ENCODE assay signal across 8 cellular contexts in the genomic region with DNA sequence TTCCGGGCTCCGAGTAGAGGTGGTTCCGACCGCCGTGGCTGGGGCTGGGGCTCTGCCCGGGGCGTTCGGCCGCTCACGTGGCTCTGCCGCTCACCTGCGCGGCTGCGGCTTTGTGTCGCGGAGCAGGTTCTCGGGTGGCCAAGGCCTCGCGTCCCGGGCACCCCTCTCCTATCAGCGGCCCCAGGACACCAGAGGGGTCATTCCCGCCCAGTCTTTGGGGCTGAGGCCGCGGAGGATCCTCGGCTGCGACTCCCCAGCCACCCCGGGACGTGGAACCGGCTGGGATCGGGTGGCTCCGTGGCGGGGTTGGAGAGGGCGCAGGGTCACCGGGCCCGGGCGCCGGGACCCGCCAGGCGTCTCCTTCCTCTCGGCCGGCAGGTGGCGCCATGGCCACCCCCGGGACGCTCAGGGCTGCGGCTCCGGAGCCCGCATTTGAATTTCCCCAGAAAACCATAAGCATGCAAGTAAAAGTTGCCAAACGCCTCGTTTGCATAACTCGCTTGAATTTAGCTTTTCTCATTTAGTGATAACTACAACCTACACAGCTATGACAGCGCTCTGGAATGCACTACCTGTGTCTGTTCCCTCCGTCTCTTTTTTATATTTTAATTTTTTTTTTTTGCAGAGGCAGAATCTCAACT. TPM values are rescaled to one million over a fixed set of nuclear protein-coding genes. Genes with fewer than 3 reads are reported as not detected.
DNase-seq lines count a peak whose midpoint lies in the region; ATAC-seq and TF ChIP-seq lines count a peak whose summit lies in the region.

No MANE protein-coding gene starts in this region.

- H3K4me3 ChIP-seq in Caco-2 (ENCODE audit: low read depth, low read length) (peak overlapping the region; percentile 77), H7 (ENCODE audit: insufficient read depth, low read depth, low read length) (peak overlapping the region; percentile 91)

- H3K4me1 Mint-ChIP-seq in Caco-2 (ENCODE audit: low read depth, unreplicated experiment) = no peaks in the 10 kb centered on the region

- no peaks in the 10 kb centered on the region for H3K36me3 Mint-ChIP-seq in Caco-2 (ENCODE audit: insufficient read depth, unreplicated experiment)

- H3K27me3 ChIP-seq in Caco-2 (replicated peaks; ENCODE audit: control insufficient read depth, insufficient read depth, low read length) (no peaks in the 10 kb centered on the region), H7 (ENCODE audit: control insufficient read depth, insufficient read depth, low read length) (peaks cover 4% of the 10 kb centered on the region)

- peak overlapping the region; percentile 69 for H3K4me3 Mint-ChIP-seq in Caco-2 (ENCODE audit: unreplicated experiment)

- no peaks in the 10 kb centered on the region for H3K9me3 ChIP-seq in Caco-2

- H3K9me3 Mint-ChIP-seq in Caco-2 (ENCODE audit: unreplicated experiment) = no peaks in the 10 kb centered on the region

- H3K27me3 Mint-ChIP-seq in Caco-2 (ENCODE audit: insufficient read depth, unreplicated experiment) = no peaks in the 10 kb centered on the region

- POLR2A ChIA-PET in Caco-2 (lab: Charles Lee) = interaction anchor here (0.6 to 1.2 kb wide), 5 partner anchors 27 to 734 kb away, joined by 3 to 7 read pairs (median 3); partner anchors contain the start of gene ZNHIT1

- peak overlapping the region; percentile 31 for H3K27ac Mint-ChIP-seq in Caco-2 (ENCODE audit: unreplicated experiment)

- H3K4me1 ChIP-seq in Caco-2 = peaks cover 5% of the 10 kb centered on the region; the same call in 1 of the 2 replicates

- DNase-seq in Caco-2 (peak; percentile 75 to 89), H7 (peak; percentile 97), NCI-H69 (lab: John Stamatoyannopoulos, UW) (peak; percentile 63), activated T-cell treated with anti-CD3 and anti-CD28 coated beads for 48 hours (ENCODE audit: low read depth) (peak; percentile 69), myocyte (ENCODE audit: low read depth) (peak; percentile 73)
- peak; percentile 27 to 42 for DNase-seq in stimulated activated CD8-positive, alpha-beta memory T cell treated with anti-CD3 and anti-CD28 coated beads, Interleukin-7, amount 100 ng/mL, for 1 hour (ENCODE audit: low read depth in 2 of 2)

- intact Hi-C loops in Caco-2 (cut with micrococcal nuclease; ENCODE audit: unreplicated experiment) = loop anchor here (2.0 kb wide), 4 partner anchors 41 to 143 kb away; no protein-coding TSS in a partner anchor

- ATAC-seq in esophagus mucosa = peak; percentile 81
- no peak for ATAC-seq in GM21423 (IDR thresholded peaks at IDR 0.05; ENCODE audit: unreplicated experiment)

- peak; percentile 90 to 94 for TF ChIP-seq CTCF in Caco-2 (IDR thresholded peaks at IDR 0.05; ENCODE audit: insufficient read depth in 1 of 2, low read depth in 1 of 2, low read length in 1 of 2, severe bottlenecking in 1 of 2, unreplicated experiment in 1 of 2)

- BruUV-seq in Caco-2 (replicated peaks; lab: Mats Ljungman, UMichigan) = no TSS peak

- no peaks in the 10 kb centered on the region for H3K36me3 ChIP-seq in Caco-2 (ENCODE audit: control insufficient read depth, insufficient read depth, low read length)
- H3K36me3 ChIP-seq in H7 (replicated peaks; ENCODE audit: control insufficient read depth, insufficient read depth, low read length) = no peaks in the 10 kb centered on the region

- CTCF ChIA-PET in Caco-2 (lab: Charles Lee) = interaction anchor here (0.7 to 3.1 kb wide), 6 partner anchors 9 to 47 kb away, joined by 3 to 31 read pairs (median 4); partner anchors contain the start of gene IFT22

RNA-seq across cellular contexts. Expression of gene COL26A1, which starts 1.2 kb away (rescaled TPM):
- 19.1 and 23.3 TPM in 2 replicates for total RNA-seq in Caco-2 (2022)
- 70.3 and 77.5 TPM in 2 replicates for total RNA-seq in H7 (2014; rRNA removed; shearing (Covaris generic))
- total RNA-seq in esophagus mucosa = not detected
- 0.19 TPM in 1 of 2 replicates, not detected in the other for total RNA-seq in myocyte
- 0.33 TPM for polyA plus RNA-seq in myocyte (2012)

RNA-seq across cellular contexts. Expression of gene IFT22, which starts 42.2 kb away (rescaled TPM):
- 14.4 and 17.4 TPM in 2 replicates for total RNA-seq in Caco-2 (2022)
- total RNA-seq in H7 (2014; rRNA removed; shearing (Covaris generic)) = 19.8 and 27.4 TPM in 2 replicates
- 10.4 TPM for total RNA-seq in esophagus mucosa
- total RNA-seq in myocyte = 28.7 and 28.8 TPM in 2 replicates
- polyA plus RNA-seq in myocyte (2012) = 71.2 TPM

Comparison
In these comparisons a context has a peak if more than half of its experiments do, and no peak if none do; other contexts are left out.
1. DNase-seq: peak in every context shown above with its lines; median percentile 97 in H7; 82 in Caco-2; 73 in myocyte; 69 in activated T-cell treated with anti-CD3 and anti-CD28 coated beads for 48 hours; 63 in NCI-H69; 34 in stimulated activated CD8-positive, alpha-beta memory T cell treated with anti-CD3 and anti-CD28 coated beads, Interleukin-7, amount 100 ng/mL, for 1 hour.
2. RNA of gene COL26A1, which starts 1.2 kb away (total RNA-seq): 70.3 to 77.5 TPM in H7 and 19.1 to 23.3 TPM in Caco-2; 0.19 TPM in myocyte and not detected in esophagus mucosa (single experiment); every median in the first group is over 10 times any median in the second.